In the genomic region with DNA sequence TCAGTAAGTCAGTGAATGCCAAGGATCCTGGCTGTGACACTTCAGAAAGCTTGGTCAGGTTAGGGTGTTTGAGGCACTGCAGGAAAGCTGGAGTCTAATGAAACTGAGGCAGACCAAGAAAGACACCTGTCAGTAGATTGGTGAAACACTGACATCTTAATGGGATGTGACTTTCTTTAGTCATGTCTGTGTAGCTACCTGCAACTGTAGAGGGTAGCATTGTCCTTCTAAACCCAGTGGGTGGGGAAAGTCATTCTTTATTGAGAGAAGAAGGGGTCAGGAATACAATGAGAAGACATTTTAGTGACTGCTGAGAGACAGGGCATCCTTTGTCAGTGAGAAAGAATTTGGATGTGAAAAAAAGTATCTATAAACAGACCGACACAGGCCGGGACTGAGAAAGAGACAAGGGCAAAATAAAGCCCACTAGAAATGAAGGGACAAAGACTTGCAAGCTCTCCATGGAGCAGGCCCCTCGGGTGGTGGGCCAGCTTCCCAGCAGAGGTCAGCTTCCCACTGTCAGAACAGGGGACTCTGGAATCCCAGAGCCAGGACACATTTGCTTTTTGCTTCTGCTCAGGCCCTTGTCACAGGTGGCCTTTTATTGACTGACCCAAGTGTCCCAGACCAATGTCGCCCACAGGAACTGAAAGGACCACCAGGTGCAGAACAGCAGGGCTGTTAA, we compare ENCODE assay signal across 1 cellular context.
TF ChIP-seq lines count a peak whose summit lies in the region.

No MANE protein-coding gene starts in this region.

TF ChIP-seq in HepG2, 621 proteins besides CTCF, POLR2A, EP300 and RAD21 (continued from another document):
- TF ChIP-seq, protein P1, sequence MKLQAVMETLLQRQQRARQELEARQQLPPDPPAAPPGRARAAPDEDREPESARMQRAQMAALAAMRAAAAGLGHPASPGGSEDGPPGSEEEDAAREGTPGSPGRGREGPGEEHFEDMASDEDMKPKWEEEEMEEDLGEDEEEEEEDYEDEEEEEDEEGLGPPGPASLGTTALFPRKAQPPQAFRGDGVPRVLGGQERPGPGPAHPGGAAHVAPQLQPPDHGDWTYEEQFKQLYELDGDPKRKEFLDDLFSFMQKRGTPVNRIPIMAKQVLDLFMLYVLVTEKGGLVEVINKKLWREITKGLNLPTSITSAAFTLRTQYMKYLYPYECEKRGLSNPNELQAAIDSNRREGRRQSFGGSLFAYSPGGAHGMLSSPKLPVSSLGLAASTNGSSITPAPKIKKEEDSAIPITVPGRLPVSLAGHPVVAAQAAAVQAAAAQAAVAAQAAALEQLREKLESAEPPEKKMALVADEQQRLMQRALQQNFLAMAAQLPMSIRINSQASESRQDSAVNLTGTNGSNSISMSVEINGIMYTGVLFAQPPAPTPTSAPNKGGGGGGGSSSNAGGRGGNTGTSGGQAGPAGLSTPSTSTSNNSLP (IDR thresholded peaks at IDR 0.05; ENCODE audit: low read depth, low read length) = no peak
- no peak for TF ChIP-seq ZBTB7B (CRISPR knock-in tag; IDR thresholded peaks at IDR 0.05)
- no peak for TF ChIP-seq TFDP1 (CRISPR knock-in tag; IDR thresholded peaks at IDR 0.05; ENCODE audit: borderline replicate concordance)
- no peak for TF ChIP-seq ZNF547 (CRISPR knock-in tag; IDR thresholded peaks at IDR 0.05)
- no peak for TF ChIP-seq MED1 (CRISPR knock-in tag; IDR thresholded peaks at IDR 0.05)
- no peak for TF ChIP-seq ZNF674 (CRISPR knock-in tag; IDR thresholded peaks at IDR 0.05; ENCODE audit: low read depth)
TF ChIP-seq in HepG2: peak in this region for 0.
